Comparison of ENCODE assay signal across 17 cellular contexts in the genomic region with DNA sequence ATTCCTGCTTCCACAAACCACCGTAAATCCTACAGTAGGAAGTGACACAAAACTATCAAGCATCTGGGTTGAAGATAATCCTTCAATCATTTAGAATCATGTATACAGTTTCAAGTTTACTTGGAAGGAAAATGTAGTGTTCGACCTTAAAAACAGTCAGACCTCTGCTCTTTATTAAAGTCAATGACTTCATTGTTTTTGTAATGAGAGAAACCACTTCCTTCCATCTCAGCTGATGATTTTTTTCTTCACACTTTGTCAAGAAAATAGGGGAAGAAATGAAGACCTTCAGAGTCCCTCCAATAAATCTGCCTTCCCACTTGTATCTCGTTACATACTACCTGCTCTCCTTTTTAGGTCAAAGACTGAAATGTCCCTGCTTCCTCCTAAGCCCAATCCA. TPM values are rescaled to one million over a fixed set of nuclear protein-coding genes. Genes with fewer than 3 reads are reported as not detected.
DNase-seq lines count a peak whose midpoint lies in the region.
"Had no signal": no experiment of that assay in that cellular context is flagged by ENCODE, and none has a peak within 500 bp of the region (broad histone marks: within the 10 kb centered on the region; RNA-seq: fewer than 3 reads in every experiment).

No MANE protein-coding gene starts in this region.

- H2BK12ac ChIP-seq in mesenchymal stem cell (ENCODE audit: low read length in 2 of 2): no peak overlapping the region

- no peak overlapping the region for H2BK15ac ChIP-seq in mesenchymal stem cell (ENCODE audit: low read depth, poor library complexity, severe bottlenecking)

- no peak overlapping the region for H2BK5ac ChIP-seq in mesenchymal stem cell (ENCODE audit: low read depth, low read length, poor library complexity, severe bottlenecking)

- H3K18ac ChIP-seq in mesenchymal stem cell (ENCODE audit: low read depth in 1 of 2, low read length in 2 of 2): no peak overlapping the region

- H3K4me1 ChIP-seq in ACC112 (ENCODE audit: control insufficient read depth, insufficient read depth, low read length, unreplicated experiment) (no peaks in the 10 kb centered on the region), mesenchymal stem cell (ENCODE audit: control insufficient read depth, insufficient read depth, low read depth, low read length) (no peaks in the 10 kb centered on the region)
- H3K4me1 ChIP-seq: BLaER1 had no signal

- no peaks in the 10 kb centered on the region for H3K79me1 ChIP-seq in mesenchymal stem cell (replicated peaks; ENCODE audit: low read length, poor library complexity, severe bottlenecking)

- H3K79me2 ChIP-seq in ACC112 (ENCODE audit: control insufficient read depth, insufficient read depth, low read length, unreplicated experiment): no peaks in the 10 kb centered on the region

- peak overlapping the region; percentile 35 for H2AFZ ChIP-seq in ACC112 (ENCODE audit: low read length, unreplicated experiment)
- H2AFZ ChIP-seq in mesenchymal stem cell (ENCODE audit: low read depth, low read length): no peak overlapping the region

- DNase-seq in HT1080 (ENCODE audit: low read depth) (peak; percentile 34), OCI-M1 (lab: John Stamatoyannopoulos, UW) (peak; percentile 18), mesenchymal stem cell (peak; percentile 1), OCI-M2 (lab: John Stamatoyannopoulos, UW; ENCODE audit: unreplicated experiment) (no peak), SKM-1 treated with dmso at 0.1 percent for 144 hours (lab: John Stamatoyannopoulos, UW; ENCODE audit: unreplicated experiment) (no peak)
- DNase-seq in activated naive CD8-positive, alpha-beta T cell treated with anti-CD3 and anti-CD28 coated beads for 36 hours: no peak
- DNase-seq: AML-193; CD4-positive, CD25-positive, alpha-beta regulatory T cell; DMS79; GOT3; HCEC 1CT; HFFc6 had no signal

- H2AK5ac ChIP-seq in mesenchymal stem cell (ENCODE audit: low read length, severe bottlenecking): no peak overlapping the region

- H3K36me3 Mint-ChIP-seq in activated naive CD8-positive, alpha-beta T cell treated with anti-CD3 and anti-CD28 coated beads for 36 hours: no peaks in the 10 kb centered on the region
- H3K36me3 Mint-ChIP-seq: CD4-positive, CD25-positive, alpha-beta regulatory T cell had no signal

- H4K91ac ChIP-seq in mesenchymal stem cell (ENCODE audit: low read length): no peak overlapping the region

- WGBS in mesenchymal stem cell: 69% methylated on average over 1 of the region's 3 CpGs

- no peak overlapping the region for H3K23ac ChIP-seq in mesenchymal stem cell (ENCODE audit: low read length in 2 of 2)

- H2BK120ac ChIP-seq in mesenchymal stem cell (ENCODE audit: low read depth, low read length): no peak overlapping the region

- no peak overlapping the region for H3K4ac ChIP-seq in mesenchymal stem cell (ENCODE audit: low read depth in 1 of 2, low read length in 2 of 2)

- no peaks in the 10 kb centered on the region for H3K9me3 ChIP-seq in mesenchymal stem cell (ENCODE audit: control insufficient read depth, low read length)
- H3K9me3 ChIP-seq: BLaER1 had no signal

- H3K27me3 Mint-ChIP-seq in activated naive CD8-positive, alpha-beta T cell treated with anti-CD3 and anti-CD28 coated beads for 36 hours: no peaks in the 10 kb centered on the region
- H3K27me3 Mint-ChIP-seq: CD4-positive, CD25-positive, alpha-beta regulatory T cell had no signal

- H3K27ac ChIP-seq in ACC112 (ENCODE audit: low read depth, low read length) (no peak overlapping the region), mesenchymal stem cell (ENCODE audit: low read length, poor library complexity, severe bottlenecking) (no peak overlapping the region)
- H3K27ac ChIP-seq: 22Rv1, BLaER1 had no signal

- H3K14ac ChIP-seq in mesenchymal stem cell (ENCODE audit: low read length in 2 of 2): no peak overlapping the region

- H3K27ac Mint-ChIP-seq in activated naive CD8-positive, alpha-beta T cell treated with anti-CD3 and anti-CD28 coated beads for 36 hours: no peak overlapping the region
- H3K27ac Mint-ChIP-seq: CD4-positive, CD25-positive, alpha-beta regulatory T cell; HFFc6 had no signal

- H3K36me3 ChIP-seq in ACC112 (ENCODE audit: insufficient read depth, low read length) (no peaks in the 10 kb centered on the region), mesenchymal stem cell (ENCODE audit: control insufficient read depth in 1 of 2, insufficient read depth in 2 of 2, low read depth in 1 of 2, low read length in 2 of 2) (no peaks in the 10 kb centered on the region)
- H3K36me3 ChIP-seq: BLaER1 had no signal

- H3K27me3 ChIP-seq in ACC112 (ENCODE audit: insufficient read depth, low read length) (no peaks in the 10 kb centered on the region), mesenchymal stem cell (ENCODE audit: control insufficient read depth in 1 of 2, insufficient read depth in 1 of 2, low read length in 2 of 2) (no peaks in the 10 kb centered on the region)
- H3K27me3 ChIP-seq: BLaER1 had no signal

- no peak overlapping the region for H3K9ac ChIP-seq in mesenchymal stem cell (ENCODE audit: low read length)
- H3K9ac ChIP-seq: BLaER1 had no signal

- no peaks in the 10 kb centered on the region for H3K4me1 Mint-ChIP-seq in activated naive CD8-positive, alpha-beta T cell treated with anti-CD3 and anti-CD28 coated beads for 36 hours
- H3K4me1 Mint-ChIP-seq: CD4-positive, CD25-positive, alpha-beta regulatory T cell had no signal

- peaks cover 11% of the 10 kb centered on the region for H3K9me3 Mint-ChIP-seq in activated naive CD8-positive, alpha-beta T cell treated with anti-CD3 and anti-CD28 coated beads for 36 hours

- H3K4me2 ChIP-seq in mesenchymal stem cell (ENCODE audit: low read length, poor library complexity, severe bottlenecking): no peak overlapping the region
- H3K4me2 ChIP-seq: BLaER1 had no signal

- H3K4me3 Mint-ChIP-seq in activated naive CD8-positive, alpha-beta T cell treated with anti-CD3 and anti-CD28 coated beads for 36 hours: no peak overlapping the region
- H3K4me3 Mint-ChIP-seq: CD4-positive, CD25-positive, alpha-beta regulatory T cell; HFFc6 had no signal

- H3K4me3 ChIP-seq in ACC112 (ENCODE audit: low read depth, low read length): peak overlapping the region; percentile 46
- no peak overlapping the region for H3K4me3 ChIP-seq in mesenchymal stem cell (ENCODE audit: insufficient read depth in 1 of 2, low read depth in 1 of 2, low read length in 2 of 2)
- H3K4me3 ChIP-seq: BLaER1 had no signal

- no peak overlapping the region for H4K8ac ChIP-seq in mesenchymal stem cell (ENCODE audit: low read length)

RNA-seq across cellular contexts. Expression of gene TUSC1, which starts 30.1 kb away (rescaled TPM):
- 9.5 and 11.5 TPM in 2 replicates for total RNA-seq in HT1080 (2014; rRNA removed; shearing (Covaris generic))
- 6.0 and 7.6 TPM in 2 replicates for polyA plus RNA-seq in HT1080 (2015; cell fraction: cytosol; rRNA removed)
- polyA plus RNA-seq in HT1080 (2015; cell fraction: nucleus; rRNA removed): 2.3 and 3.2 TPM in 2 replicates
- polyA plus RNA-seq in mesenchymal stem cell (2013, experiment 1 of 2): 10.4 TPM
- polyA plus RNA-seq in mesenchymal stem cell (2013, experiment 2 of 2): 10.1 TPM
- total RNA-seq in activated naive CD8-positive, alpha-beta T cell treated with anti-CD3 and anti-CD28 coated beads for 36 hours: under 1 TPM; 0.10 to 0.14 TPM
- total RNA-seq: A673; CD4-positive, CD25-positive, alpha-beta regulatory T cell; HepG2 had no signal
- polyA plus RNA-seq: HepG2 had no signal

Comparison
In these comparisons a context has a peak if more than half of its experiments do, and no peak if none do; other contexts are left out.
1. DNase-seq: peak in HT1080 (single experiment), OCI-M1 (single experiment) and mesenchymal stem cell (single experiment); none in OCI-M2 (single experiment), SKM-1 treated with dmso at 0.1 percent for 144 hours (single experiment) and activated naive CD8-positive, alpha-beta T cell treated with anti-CD3 and anti-CD28 coated beads for 36 hours (single experiment).